ENCODE assay signal across 12 cellular contexts in genomic region chr1:110239491-110240430, GRCh38. TPM values are rescaled to one million over a fixed set of nuclear protein-coding genes. Genes with fewer than 3 reads are reported as not detected.
DNase-seq lines count a peak whose midpoint lies in the region; ATAC-seq lines count a peak whose summit lies in the region.
"Had no signal": no experiment of that assay in that cellular context is flagged by ENCODE, and none has a peak within 500 bp of the region (broad histone marks: within the 10 kb centered on the region; RNA-seq: fewer than 3 reads in every experiment).

No MANE protein-coding gene starts in this region.

- ATAC-seq in stimulated activated naive B cell treated with anti-CD40 and anti-IgM and Interleukin-4, amounts not matched to agents 10 μg/mL and 1 μg/mL and 100 μg/mL, for 72 hours (replicated peaks) = no peak
- no peak for ATAC-seq in HG02981 (IDR thresholded peaks at IDR 0.05; ENCODE audit: unreplicated experiment)

- H3K4me3 Mint-ChIP-seq in activated naive CD8-positive, alpha-beta T cell = peak overlapping the region; percentile 9
- no peak overlapping the region for H3K4me3 Mint-ChIP-seq in activated naive CD8-positive, alpha-beta T cell treated with anti-CD3 and anti-CD28 coated beads for 36 hours
- H3K4me3 Mint-ChIP-seq in stimulated activated naive B cell treated with anti-CD40 and anti-IgM and Interleukin-4, amounts not matched to agents 10 μg/mL and 1 μg/mL and 100 μg/mL, for 72 hours = no peak overlapping the region

- peaks cover 11% of the 10 kb centered on the region for H3K36me3 Mint-ChIP-seq in activated naive CD8-positive, alpha-beta T cell
- H3K36me3 Mint-ChIP-seq in activated naive CD8-positive, alpha-beta T cell treated with anti-CD3 and anti-CD28 coated beads for 36 hours = peaks cover 13% of the 10 kb centered on the region
- H3K36me3 Mint-ChIP-seq in stimulated activated naive B cell treated with anti-CD40 and anti-IgM and Interleukin-4, amounts not matched to agents 10 μg/mL and 1 μg/mL and 100 μg/mL, for 72 hours = peaks cover 3 to 6% of the 10 kb centered on the region in 2 donors

- H3K9me3 Mint-ChIP-seq in activated naive CD8-positive, alpha-beta T cell (ENCODE audit: low read depth) = no peaks in the 10 kb centered on the region
- no peaks in the 10 kb centered on the region for H3K9me3 Mint-ChIP-seq in activated naive CD8-positive, alpha-beta T cell treated with anti-CD3 and anti-CD28 coated beads for 36 hours
- H3K9me3 Mint-ChIP-seq in stimulated activated naive B cell treated with anti-CD40 and anti-IgM and Interleukin-4, amounts not matched to agents 10 μg/mL and 1 μg/mL and 100 μg/mL, for 72 hours = no peaks in the 10 kb centered on the region

- no peaks in the 10 kb centered on the region for H3K27me3 Mint-ChIP-seq in activated naive CD8-positive, alpha-beta T cell
- H3K27me3 Mint-ChIP-seq in activated naive CD8-positive, alpha-beta T cell treated with anti-CD3 and anti-CD28 coated beads for 36 hours = no peaks in the 10 kb centered on the region
- H3K27me3 Mint-ChIP-seq in stimulated activated naive B cell treated with anti-CD40 and anti-IgM and Interleukin-4, amounts not matched to agents 10 μg/mL and 1 μg/mL and 100 μg/mL, for 72 hours = no peaks in the 10 kb centered on the region

- no peak overlapping the region for H3K27ac Mint-ChIP-seq in activated naive CD8-positive, alpha-beta T cell
- H3K27ac Mint-ChIP-seq in activated naive CD8-positive, alpha-beta T cell treated with anti-CD3 and anti-CD28 coated beads for 36 hours = no peak overlapping the region
- peak overlapping the region; percentile 62 for H3K27ac Mint-ChIP-seq in stimulated activated naive B cell treated with anti-CD40 and anti-IgM and Interleukin-4, amounts not matched to agents 10 μg/mL and 1 μg/mL and 100 μg/mL, for 72 hours

- H3K4me1 Mint-ChIP-seq in activated naive CD8-positive, alpha-beta T cell (ENCODE audit: low read depth) = peaks cover 32% of the 10 kb centered on the region
- H3K4me1 Mint-ChIP-seq in activated naive CD8-positive, alpha-beta T cell treated with anti-CD3 and anti-CD28 coated beads for 36 hours = peaks cover 51% of the 10 kb centered on the region
- peaks cover 39 to 82% of the 10 kb centered on the region in 2 donors for H3K4me1 Mint-ChIP-seq in stimulated activated naive B cell treated with anti-CD40 and anti-IgM and Interleukin-4, amounts not matched to agents 10 μg/mL and 1 μg/mL and 100 μg/mL, for 72 hours

- DNase-seq in activated naive CD8-positive, alpha-beta T cell treated with anti-CD3 and anti-CD28 coated beads for 36 hours = no peak
- peak; percentile 8 for DNase-seq in MV-4-11 (lab: John Stamatoyannopoulos, UW)
- peak; percentile 8 for DNase-seq in fibroblast of gingiva (ENCODE audit: low read depth)
- no peak for DNase-seq in stimulated activated naive B cell treated with anti-CD40 and anti-IgM and Interleukin-4, amounts not matched to agents 10 μg/mL and 1 μg/mL and 100 μg/mL, for 72 hours
- no peak for DNase-seq in activated CD8-positive, alpha-beta memory T cell treated with anti-CD3 and anti-CD28 coated beads, Interleukin-2, amount 50 U/mL, for 4 hours
- no peak for DNase-seq in NK-92 (lab: John Stamatoyannopoulos, UW; ENCODE audit: unreplicated experiment)
- DNase-seq: activated T-cell treated with anti-CD3 and anti-CD28 coated beads for 4 hours; NCI-H2081 treated with DMSO at 0.1 percent for 48 hours; NK-92 treated with Interleukin-12 subunit alpha and Interleukin-12 subunit beta, amount 100 ng/mL, for 24 hours; stimulated activated CD4-positive, alpha-beta T cell treated with anti-CD3 and anti-CD28 coated beads, Interleukin-2, amount 100 ng/mL, for 24 hours had no signal

RNA-seq across cellular contexts. Expression of gene KCNC4, which starts 29.6 kb away (rescaled TPM):
- total RNA-seq in activated naive CD8-positive, alpha-beta T cell treated with anti-CD3 and anti-CD28 coated beads for 36 hours = 1 to 10 TPM; 6.9 to 8.0 TPM

Comparison
In these comparisons a context has a peak if more than half of its experiments do, and no peak if none do; other contexts are left out.
1. DNase-seq: peak in MV-4-11 (single experiment) and fibroblast of gingiva (single experiment); none in activated naive CD8-positive, alpha-beta T cell treated with anti-CD3 and anti-CD28 coated beads for 36 hours (single experiment), stimulated activated naive B cell treated with anti-CD40 and anti-IgM and Interleukin-4, amounts not matched to agents 10 μg/mL and 1 μg/mL and 100 μg/mL, for 72 hours (single experiment), activated CD8-positive, alpha-beta memory T cell treated with anti-CD3 and anti-CD28 coated beads, Interleukin-2, amount 50 U/mL, for 4 hours (single experiment) and NK-92 (single experiment).